ENCODE assay signal across 8 cellular contexts in genomic region chr16:22374311-22375116, GRCh38. TPM values are rescaled to one million over a fixed set of nuclear protein-coding genes. Genes with fewer than 3 reads are reported as not detected.
DNase-seq lines count a peak whose midpoint lies in the region; ATAC-seq and TF ChIP-seq lines count a peak whose summit lies in the region.

Gene CDR2, minus strand, starts transcription at chr16:22374619. Its CDS starts 310 bp downstream, at chr16:22374309.

- POLR2A ChIA-PET in activated B cell treated with CpG ODN at 0.5 μM for 24 hours (lab: Charles Lee), result interaction anchor here (0.6 to 1.0 kb wide), 2 partner anchors 13 to 17 kb away, joined by 3 read pairs; no protein-coding TSS in a partner anchor

- CTCF ChIA-PET in activated B cell treated with CpG ODN at 0.5 μM for 24 hours (lab: Charles Lee), result interaction anchor here (1.1 kb wide), 1 partner anchor 1217 kb away, joined by 3 read pairs; no protein-coding TSS in a partner anchor

- no peak for TF ChIP-seq CTCF in AG10803 (conservative IDR thresholded peaks at IDR 0.05; ENCODE audit: low read length)
- no peak for TF ChIP-seq CTCF in activated B cell treated with CpG ODN at 0.5 μM for 24 hours (IDR thresholded peaks at IDR 0.05)

- peak; percentile 86 for ATAC-seq in GM19035 (IDR thresholded peaks at IDR 0.05; ENCODE audit: unreplicated experiment)
- ATAC-seq in HG03342 (IDR thresholded peaks at IDR 0.05; ENCODE audit: unreplicated experiment), result peak; percentile 88
- ATAC-seq in activated B cell treated with CpG ODN at 0.5 μM for 24 hours (ENCODE audit: low read depth), result peak; percentile 95

- peak within 1 kb of the TSS; percentile 94 for H3K4me3 Mint-ChIP-seq in activated B cell treated with CpG ODN at 0.5 μM for 24 hours
- peak within 1 kb of the TSS; percentile 93 to 98 (median 97) for H3K4me3 Mint-ChIP-seq in immature natural killer cell

- H3K36me3 Mint-ChIP-seq in activated B cell treated with CpG ODN at 0.5 μM for 24 hours (ENCODE audit: low read depth), result peaks cover 3% of the 10 kb centered on the region
- H3K36me3 Mint-ChIP-seq in immature natural killer cell, result no peaks in the 10 kb centered on the region

- peak within 1 kb of the TSS; percentile 86 for H3K4me3 ChIP-seq in AG10803 (ENCODE audit: low read length)

- peaks cover 22% of the 10 kb centered on the region for H3K4me1 Mint-ChIP-seq in activated B cell treated with CpG ODN at 0.5 μM for 24 hours
- peaks cover 23 to 41% of the 10 kb centered on the region in 2 donors for H3K4me1 Mint-ChIP-seq in immature natural killer cell

- intact Hi-C loops in activated B cell treated with CpG ODN at 0.5 μM for 24 hours (cut with micrococcal nuclease), result loop anchor here (1.0 to 5.0 kb wide), 3 partner anchors 77 to 182 kb away; partner anchors contain the start of genes EEF2K and POLR3E

- H3K27ac Mint-ChIP-seq in activated B cell treated with CpG ODN at 0.5 μM for 24 hours (peak within 1 kb of the TSS; percentile 70), immature natural killer cell (peak within 1 kb of the TSS; percentile 68 to 92 (median 78))

- H3K27me3 Mint-ChIP-seq in activated B cell treated with CpG ODN at 0.5 μM for 24 hours (no peaks in the 10 kb centered on the region), immature natural killer cell (ENCODE audit: low read depth in 3 of 3) (peaks cover 0 to 7% (median 4%) of the 10 kb centered on the region in 3 donors)

- H3K9me3 Mint-ChIP-seq in activated B cell treated with CpG ODN at 0.5 μM for 24 hours, result no peaks in the 10 kb centered on the region
- no peaks in the 10 kb centered on the region for H3K9me3 Mint-ChIP-seq in immature natural killer cell

- DNase-seq in AG10803 (ENCODE audit: low read depth) (peak; percentile 96), NCI-H345 treated with DMSO at 0.1 percent for 48 hours (lab: John Stamatoyannopoulos, UW; ENCODE audit: unreplicated experiment) (peak; percentile 95), activated B cell treated with CpG ODN at 0.5 μM for 24 hours (peak; percentile 90), caudate nucleus (lab: John Stamatoyannopoulos, UW) (peak; percentile 43 to 98 (median 94)), immature natural killer cell (peak; percentile 98), smooth muscle cell of the brain vasculature (ENCODE audit: low read depth, low spot score) (peak; percentile 91)

- peak within 1 kb of the TSS; percentile 44 for H3K27ac ChIP-seq in caudate nucleus (ENCODE audit: low read depth, low read length)

RNA-seq across cellular contexts. Expression of gene CDR2, which starts in this region (rescaled TPM):
- total RNA-seq in activated B cell treated with CpG ODN at 0.5 μM for 24 hours, result 6.2 and 6.7 TPM in 2 replicates
- polyA plus RNA-seq in immature natural killer cell, result 10 to 100 TPM in 2 of 3 donors, 1 to 10 TPM in 1; 9.6 to 21.7 (median 11.3) TPM

Comparison
In these comparisons a context has a peak if more than half of its experiments do, and no peak if none do; other contexts are left out.
1. Peak in every context shown above with its lines: DNase-seq, ATAC-seq, H3K4me3 ChIP-seq and H3K27ac ChIP-seq.